1 cellular context compared by ENCODE assay signal in genomic region chr12:83196694-83197350, GRCh38.
TF ChIP-seq lines count a peak whose summit lies in the region.

No MANE protein-coding gene starts in this region.

TF ChIP-seq in K562, 482 proteins besides CTCF, POLR2A, EP300 and RAD21 (continued from another document and continues in another):
- TF ChIP-seq ZBTB34 (CRISPR knock-in tag; IDR thresholded peaks at IDR 0.05), result no peak
- no peak for TF ChIP-seq TFAP4 (CRISPR knock-in tag; IDR thresholded peaks at IDR 0.05; ENCODE audit: borderline replicate concordance)
- TF ChIP-seq ZBTB40 (IDR thresholded peaks at IDR 0.05), result no peak
- TF ChIP-seq ZBTB40 (CRISPR knock-in tag; IDR thresholded peaks at IDR 0.05), result no peak
- no peak for TF ChIP-seq ZNF133 (CRISPR knock-in tag; IDR thresholded peaks at IDR 0.05)
- no peak for TF ChIP-seq HDGF (IDR thresholded peaks at IDR 0.05)
- no peak for TF ChIP-seq KLF1 (tag; IDR thresholded peaks at IDR 0.05)
- TF ChIP-seq RFX1 (IDR thresholded peaks at IDR 0.05), result no peak
- no peak for TF ChIP-seq CREB3 (tag; conservative IDR thresholded peaks at IDR 0.05; ENCODE audit: low read depth)
- no peak for TF ChIP-seq ERF (CRISPR knock-in tag; IDR thresholded peaks at IDR 0.05)
- TF ChIP-seq SMARCE1 (IDR thresholded peaks at IDR 0.05), result no peak
- no peak for TF ChIP-seq HES1 (IDR thresholded peaks at IDR 0.05; ENCODE audit: low read depth)
- TF ChIP-seq HINFP (tag; conservative IDR thresholded peaks at IDR 0.05; ENCODE audit: low read depth), result no peak
- TF ChIP-seq ZBTB12 (CRISPR knock-in tag; IDR thresholded peaks at IDR 0.05), result no peak
- TF ChIP-seq MYC (IDR thresholded peaks at IDR 0.05; ENCODE audit: low read depth, low read length), result no peak
- TF ChIP-seq MYC (CRISPR knock-in tag; IDR thresholded peaks at IDR 0.05; ENCODE audit: borderline replicate concordance, low read depth), result no peak
- TF ChIP-seq ZEB2 (IDR thresholded peaks at IDR 0.05), result peak; percentile 91
- no peak for TF ChIP-seq HDAC8 (tag; IDR thresholded peaks at IDR 0.05)
- TF ChIP-seq SRSF9 (IDR thresholded peaks at IDR 0.05; ENCODE audit: borderline replicate concordance, low read depth, low read length), result no peak
- peak; percentile 63; the same call in 1 of the 2 replicates for TF ChIP-seq ZNF395 (CRISPR knock-in tag; IDR thresholded peaks at IDR 0.05)
- no peak for TF ChIP-seq MGA (IDR thresholded peaks at IDR 0.05)
